9 cellular contexts compared by ENCODE assay signal in genomic region chr5:170184007-170184687, GRCh38. TPM values are rescaled to one million over a fixed set of nuclear protein-coding genes. Genes with fewer than 3 reads are reported as not detected.
DNase-seq lines count a peak whose midpoint lies in the region; ATAC-seq and TF ChIP-seq lines count a peak whose summit lies in the region.
"Had no signal": no experiment of that assay in that cellular context is flagged by ENCODE, and none has a peak within 500 bp of the region (broad histone marks: within the 10 kb centered on the region; RNA-seq: fewer than 3 reads in every experiment).

No MANE protein-coding gene starts in this region.

- H3K4me3 Mint-ChIP-seq in CD4-positive, alpha-beta memory T cell = no peak overlapping the region

- no peaks in the 10 kb centered on the region for H3K4me1 ChIP-seq in CD4-positive, alpha-beta memory T cell (ENCODE audit: insufficient read depth, low read length)
- no peaks in the 10 kb centered on the region for H3K4me1 ChIP-seq in adrenal gland (replicated peaks in 1 of 2)

- H3K27me3 ChIP-seq in CD4-positive, alpha-beta memory T cell (ENCODE audit: insufficient read depth, low read length) = no peaks in the 10 kb centered on the region
- no peaks in the 10 kb centered on the region for H3K27me3 ChIP-seq in adrenal gland

- no peak overlapping the region for H3K4me3 ChIP-seq in CD4-positive, alpha-beta memory T cell (ENCODE audit: low read length in 2 of 2)
- H3K4me3 ChIP-seq in adrenal gland = no peak overlapping the region
- H3K4me3 ChIP-seq: SK-N-MC had no signal

- H3K27me3 Mint-ChIP-seq in CD4-positive, alpha-beta memory T cell = peaks cover 11 to 13% of the 10 kb centered on the region in 2 donors

- no peaks in the 10 kb centered on the region for H3K36me3 Mint-ChIP-seq in CD4-positive, alpha-beta memory T cell

- H3K27ac ChIP-seq in CD4-positive, alpha-beta memory T cell (ENCODE audit: low read depth, low read length) = no peak overlapping the region
- no peak overlapping the region for H3K27ac ChIP-seq in adrenal gland
- H3K27ac ChIP-seq: SK-N-MC had no signal

- POLR2A ChIA-PET in CD4-positive, alpha-beta memory T cell (lab: Charles Lee; ENCODE audit: partially characterized antibody) = no interaction called here

- no peaks in the 10 kb centered on the region for H3K36me3 ChIP-seq in CD4-positive, alpha-beta memory T cell (ENCODE audit: insufficient read depth, low read length)
- no peaks in the 10 kb centered on the region for H3K36me3 ChIP-seq in adrenal gland (replicated peaks in 1 of 2)

- intact Hi-C loops in CD4-positive, alpha-beta memory T cell (cut with micrococcal nuclease) = loop anchor here (5.0 kb wide), 1 partner anchor 82 kb away; no protein-coding TSS in a partner anchor
- intact Hi-C loops in adrenal gland (cut with DNase I) = loop anchor here in 1 of 2 donors (2.0 kb wide), 1 partner anchor 83 kb away; no protein-coding TSS in a partner anchor
- intact Hi-C loops in left ventricle myocardium superior (cut with micrococcal nuclease) = loop anchor here (2.0 kb wide), 1 partner anchor 83 kb away; no protein-coding TSS in a partner anchor

- H3K4me1 Mint-ChIP-seq in CD4-positive, alpha-beta memory T cell = no peaks in the 10 kb centered on the region

- H3K27ac Mint-ChIP-seq in CD4-positive, alpha-beta memory T cell = no peak overlapping the region

- peak; percentile 69 to 85 (median 76) for TF ChIP-seq CTCF in adrenal gland (IDR thresholded peaks at IDR 0.05)

- CTCF ChIA-PET in CD4-positive, alpha-beta memory T cell (lab: Charles Lee; ENCODE audit: partially characterized antibody) = interaction anchor here (0.6 to 4.0 kb wide), 11 partner anchors 10 to 224 kb away, joined by 3 to 26 read pairs (median 4); no protein-coding TSS in a partner anchor

- no peak for TF ChIP-seq POLR2A in adrenal gland (IDR thresholded peaks at IDR 0.05)

- no peaks in the 10 kb centered on the region for H3K9me3 Mint-ChIP-seq in CD4-positive, alpha-beta memory T cell

- H3K9me3 ChIP-seq in CD4-positive, alpha-beta memory T cell (ENCODE audit: control insufficient read depth in 1 of 2, low read length in 2 of 2) = no peaks in the 10 kb centered on the region
- H3K9me3 ChIP-seq in adrenal gland (replicated peaks in 1 of 3) = no peaks in the 10 kb centered on the region

- DNase-seq in CD4-positive, alpha-beta memory T cell = peak in 4 of 5 donors; percentile 7 to 14 (median 10)
- DNase-seq in RPMI7951 (ENCODE audit: low read depth) = peak; percentile 42
- peak; percentile 71 to 87 (median 78) for DNase-seq in adrenal gland
- peak; percentile 71 for DNase-seq in left ventricle myocardium superior
- peak; percentile 77 for DNase-seq in retina

- peak; percentile 74 for ATAC-seq in GM19035 (IDR thresholded peaks at IDR 0.05; ENCODE audit: unreplicated experiment)
- peak; percentile 67 for ATAC-seq in HG03460 (IDR thresholded peaks at IDR 0.05; ENCODE audit: unreplicated experiment)
- peak; percentile 88 for ATAC-seq in left ventricle myocardium superior
- no peak for ATAC-seq in HG03097 (IDR thresholded peaks at IDR 0.05; ENCODE audit: low FRiP score, unreplicated experiment)

- 32 to 68% (median 41%) methylated on average over 3 to 8 of the region's 8 CpGs for WGBS in adrenal gland, 4 donors

RNA-seq across cellular contexts. Expression of gene C5orf58, which starts 48.6 kb away (rescaled TPM):
- total RNA-seq in CD4-positive, alpha-beta memory T cell = not detected
- polyA plus RNA-seq in CD4-positive, alpha-beta memory T cell = 1 to 10 TPM in 1 of 2 donors, not detected in 1; 2.4 TPM
- 0.68 TPM in 1 of 2 replicates, not detected in the other for total RNA-seq in RPMI7951 (2014; rRNA removed; shearing (Covaris generic))
- total RNA-seq in adrenal gland (under 1 TPM in 1 of 8 donors, not detected in 7; 0.39 TPM), left ventricle myocardium superior (not detected)
- under 1 TPM in 1 of 3 donors, not detected in 2; 0.80 TPM for polyA plus RNA-seq in adrenal gland

Comparison
In these comparisons a context has a peak if more than half of its experiments do, and no peak if none do; other contexts are left out.
1. DNase-seq: peak in every context shown above with its lines; median percentile 78 in adrenal gland; 77 in retina; 71 in left ventricle myocardium superior; 42 in RPMI7951; 10 in CD4-positive, alpha-beta memory T cell.